Comparison of ENCODE assay signal across 33 cellular contexts in the genomic region with DNA sequence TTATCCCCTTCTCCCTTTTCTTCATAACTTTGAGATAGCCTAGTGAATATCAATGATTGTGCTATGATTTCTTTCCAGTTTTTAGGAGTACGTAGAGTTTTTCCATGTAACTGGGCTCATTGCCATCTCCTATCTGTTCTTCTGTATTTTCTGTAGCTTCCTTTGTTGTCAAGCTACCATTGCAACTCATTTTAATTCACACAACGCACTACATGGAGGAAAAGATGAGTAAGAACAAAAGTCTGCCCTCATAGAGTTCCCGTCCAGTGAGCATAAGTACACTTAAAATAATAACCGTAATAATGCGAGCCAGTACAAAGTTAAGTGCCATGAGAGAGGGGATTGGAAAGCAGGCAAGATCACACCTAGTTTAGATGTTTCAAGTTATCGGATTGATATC.
A peak's percentile ranks its signal among the peaks of the same experiment; 100 is the strongest.
DNase-seq lines count a peak whose midpoint lies in the region; ATAC-seq, FAIRE-seq and TF ChIP-seq lines count a peak whose summit lies in the region.
"Had no signal": no experiment of that assay in that cellular context is flagged by ENCODE, and none has a peak within 500 bp of the region (broad histone marks: within the 10 kb centered on the region; RNA-seq: fewer than 3 reads in every experiment).

No MANE protein-coding gene starts in this region.

- H2AFZ ChIP-seq in astrocyte (ENCODE audit: low read depth, low read length) (no peak overlapping the region), MM.1S (ENCODE audit: low read length) (no peak overlapping the region)

- no peaks in the 10 kb centered on the region for H3K9me3 ChIP-seq in astrocyte (ENCODE audit: insufficient read depth, low read depth, low read length)
- no peaks in the 10 kb centered on the region for H3K9me3 ChIP-seq in MM.1S (replicated peaks; ENCODE audit: insufficient read depth, low read length)
- H3K9me3 ChIP-seq in CD4-positive, alpha-beta T cell (ENCODE audit: control insufficient read depth, low read length) = no peaks in the 10 kb centered on the region
- H3K9me3 ChIP-seq: BLaER1, body of pancreas, esophagus muscularis mucosa, mucosa of descending colon, psoas muscle, thyroid gland had no signal

- no peak overlapping the region for H3K27ac ChIP-seq in astrocyte (ENCODE audit: low read depth, low read length)
- H3K27ac ChIP-seq in MM.1S (ENCODE audit: low read length) = no peak overlapping the region
- no peak overlapping the region for H3K27ac ChIP-seq in CD4-positive, alpha-beta T cell (ENCODE audit: low read depth, low read length)
- H3K27ac ChIP-seq: BLaER1, body of pancreas, dorsolateral prefrontal cortex, esophagus muscularis mucosa, foreskin keratinocyte, psoas muscle, thyroid gland had no signal

- H3K4me2 ChIP-seq in astrocyte (ENCODE audit: low read length) = no peak overlapping the region
- H3K4me2 ChIP-seq in MM.1S (ENCODE audit: low read depth, low read length) = no peak overlapping the region
- H3K4me2 ChIP-seq: BLaER1 had no signal

- peaks cover under 1% of the 10 kb centered on the region for H3K4me1 Mint-ChIP-seq in astrocyte (ENCODE audit: low read depth, unreplicated experiment)
- no peaks in the 10 kb centered on the region for H3K4me1 Mint-ChIP-seq in CD4-positive, alpha-beta T cell (ENCODE audit: low read depth)

- TF ChIP-seq CTCF in GM12865 (IDR thresholded peaks at IDR 0.05; ENCODE audit: insufficient read depth, low read depth, low read length, missing control alignments) (no peak), astrocyte (IDR thresholded peaks at IDR 0.05; ENCODE audit: insufficient read depth, low read depth, low read length) (no peak), MM.1S (IDR thresholded peaks at IDR 0.05; ENCODE audit: low read length) (no peak)
- TF ChIP-seq CTCF in CD4-positive, alpha-beta T cell (IDR thresholded peaks at IDR 0.05) = no peak

- H3K4me3 ChIP-seq in GM12865 (ENCODE audit: low read depth, low read length) (no peak overlapping the region), astrocyte (ENCODE audit: insufficient read depth, low read depth, low read length) (no peak overlapping the region), MM.1S (ENCODE audit: low read length) (no peak overlapping the region)
- H3K4me3 ChIP-seq: BLaER1, body of pancreas, dorsolateral prefrontal cortex, esophagus muscularis mucosa, mucosa of descending colon, psoas muscle, thyroid gland had no signal

- FAIRE-seq in astrocyte (lab: Jason Lieb, UNC) = peak; percentile 13
- FAIRE-seq: endometrium, H54, HTR-8/SVneo had no signal

- no peaks in the 10 kb centered on the region for H3K4me1 ChIP-seq in astrocyte (ENCODE audit: insufficient read depth, low read length)
- H3K4me1 ChIP-seq in MM.1S (ENCODE audit: low read length) = no peaks in the 10 kb centered on the region
- H3K4me1 ChIP-seq: BLaER1, body of pancreas, foreskin keratinocyte had no signal

- CTCF ChIA-PET in CD4-positive, alpha-beta T cell (lab: Charles Lee) = no interaction called here

- no peak overlapping the region for H3K4me3 Mint-ChIP-seq in astrocyte (ENCODE audit: unreplicated experiment)
- no peak overlapping the region for H3K4me3 Mint-ChIP-seq in CD4-positive, alpha-beta T cell
- H3K4me3 Mint-ChIP-seq: activated CD4-positive, alpha-beta memory T cell treated with anti-CD3 and anti-CD28 coated beads for 36 hours; activated naive CD4-positive, alpha-beta T cell treated with anti-CD3 and anti-CD28 coated beads for 36 hours; nephron had no signal

- POLR2A ChIA-PET in CD4-positive, alpha-beta T cell (lab: Charles Lee) = no interaction called here

- H3K36me3 Mint-ChIP-seq in astrocyte (ENCODE audit: low read depth, unreplicated experiment) = peaks cover 7% of the 10 kb centered on the region
- H3K36me3 Mint-ChIP-seq in CD4-positive, alpha-beta T cell (ENCODE audit: low read depth) = no peaks in the 10 kb centered on the region

- H3K27ac Mint-ChIP-seq in astrocyte (ENCODE audit: unreplicated experiment) = no peak overlapping the region
- no peak overlapping the region for H3K27ac Mint-ChIP-seq in CD4-positive, alpha-beta T cell
- H3K27ac Mint-ChIP-seq: activated CD4-positive, alpha-beta memory T cell treated with anti-CD3 and anti-CD28 coated beads for 36 hours; activated naive CD4-positive, alpha-beta T cell treated with anti-CD3 and anti-CD28 coated beads for 36 hours; nephron had no signal

- intact Hi-C loops in CD4-positive, alpha-beta T cell (cut with DNase I, micrococcal nuclease) = no loop called here

- H3K9me2 ChIP-seq in MM.1S (replicated peaks; ENCODE audit: insufficient read depth, low read length) = no peaks in the 10 kb centered on the region

- ATAC-seq in GM18505 (IDR thresholded peaks at IDR 0.05; ENCODE audit: unreplicated experiment) (peak; percentile 58), HG02870 (IDR thresholded peaks at IDR 0.05; ENCODE audit: unreplicated experiment) (peak; percentile 62)
- no peak for ATAC-seq in CD4-positive, alpha-beta T cell (ENCODE audit: poor library complexity)
- ATAC-seq: body of pancreas, foreskin keratinocyte, PC-3, psoas muscle, SK-N-SH treated with all-trans-retinoic acid at 6 μM for 48 hours had no signal

- peak; percentile 12 for DNase-seq in GM12865 (ENCODE audit: low read depth)
- DNase-seq in astrocyte (ENCODE audit: low read depth) = no peak
- no peak for DNase-seq in MM.1S
- DNase-seq in germinal center (ENCODE audit: low spot score) = no peak
- DNase-seq in CD4-positive, alpha-beta T cell = no peak
- DNase-seq: activated CD4-positive, alpha-beta memory T cell treated with anti-CD3 and anti-CD28 coated beads for 36 hours; activated CD4-positive, CD25-positive, alpha-beta regulatory T cell treated with anti-CD3 and anti-CD28 coated beads, Interleukin-2, amount 50 U/mL, for 72 hours; activated CD8-positive, alpha-beta memory T cell treated with anti-CD3 and anti-CD28 coated beads, Interleukin-2, amount 50 U/mL, for 4 hours; activated naive CD4-positive, alpha-beta T cell treated with anti-CD3 and anti-CD28 coated beads for 36 hours; body of pancreas; cerebellar nuclear complex; DMS153; dorsolateral prefrontal cortex; foreskin keratinocyte; kidney glomerular epithelial cell; mammary epithelial cell; NCI-H1048; NCI-H1694; NCI-H510A treated with DMSO at 0.1 percent for 48 hours; PC-3; psoas muscle; stimulated activated CD4-positive, alpha-beta T cell treated with anti-CD3 and anti-CD28 coated beads, Interleukin-4, amount 100 ng/mL, for 1 hour; thyroid gland had no signal

- no peaks in the 10 kb centered on the region for H3K79me2 ChIP-seq in astrocyte (ENCODE audit: insufficient read depth, low read length)
- no peaks in the 10 kb centered on the region for H3K79me2 ChIP-seq in MM.1S (ENCODE audit: low read length)

- TF ChIP-seq POLR2A in GM18505 (IDR thresholded peaks at IDR 0.05; ENCODE audit: borderline replicate concordance, extremely low read depth, insufficient read depth, insufficient read length) = no peak

- H4K20me1 ChIP-seq in astrocyte (ENCODE audit: insufficient read depth, low read length) (no peaks in the 10 kb centered on the region), MM.1S (ENCODE audit: insufficient read depth, low read length) (no peaks in the 10 kb centered on the region)
- H4K20me1 ChIP-seq: BLaER1 had no signal

- H3K36me3 ChIP-seq in astrocyte (ENCODE audit: insufficient read depth, low read length) = no peaks in the 10 kb centered on the region
- no peaks in the 10 kb centered on the region for H3K36me3 ChIP-seq in MM.1S (replicated peaks; ENCODE audit: insufficient read depth, low read length)
- H3K36me3 ChIP-seq: thyroid gland had no signal

- H3K27me3 Mint-ChIP-seq in astrocyte (ENCODE audit: low read depth, unreplicated experiment) = no peaks in the 10 kb centered on the region
- no peaks in the 10 kb centered on the region for H3K27me3 Mint-ChIP-seq in CD4-positive, alpha-beta T cell
- H3K27me3 Mint-ChIP-seq: activated CD4-positive, alpha-beta memory T cell treated with anti-CD3 and anti-CD28 coated beads for 36 hours had no signal

- H3K27me3 ChIP-seq in astrocyte (ENCODE audit: insufficient read depth, low read length) = no peaks in the 10 kb centered on the region
- H3K27me3 ChIP-seq in MM.1S (replicated peaks; ENCODE audit: insufficient read depth, low read length) = no peaks in the 10 kb centered on the region
- no peaks in the 10 kb centered on the region for H3K27me3 ChIP-seq in CD4-positive, alpha-beta T cell (ENCODE audit: control insufficient read depth, insufficient read depth, low read length)
- H3K27me3 ChIP-seq: BLaER1, body of pancreas, dorsolateral prefrontal cortex, esophagus muscularis mucosa, foreskin keratinocyte, thyroid gland had no signal

- no peaks in the 10 kb centered on the region for H3K9me3 Mint-ChIP-seq in astrocyte (ENCODE audit: unreplicated experiment)
- H3K9me3 Mint-ChIP-seq in CD4-positive, alpha-beta T cell = no peaks in the 10 kb centered on the region
- H3K9me3 Mint-ChIP-seq: activated CD4-positive, alpha-beta memory T cell treated with anti-CD3 and anti-CD28 coated beads for 36 hours; activated naive CD4-positive, alpha-beta T cell treated with anti-CD3 and anti-CD28 coated beads for 36 hours; nephron had no signal

- H3F3A ChIP-seq in MM.1S (ENCODE audit: insufficient read depth, low read length) = no peaks in the 10 kb centered on the region

- H3K9ac ChIP-seq in astrocyte (ENCODE audit: low read length) (no peak overlapping the region), MM.1S (ENCODE audit: low read length) (no peak overlapping the region)
- H3K9ac ChIP-seq: BLaER1 had no signal
